15 cellular contexts compared by ENCODE assay signal in genomic region chr13:79290595-79291244, GRCh38.
"Had no signal": no experiment of that assay in that cellular context is flagged by ENCODE, and none has a peak within 500 bp of the region (broad histone marks: within the 10 kb centered on the region; RNA-seq: fewer than 3 reads in every experiment).

No MANE protein-coding gene starts in this region.

- H3K4me1 ChIP-seq: esophagus muscularis mucosa, testis, upper lobe of right lung had no signal

- H3K4me1 Mint-ChIP-seq: activated naive CD8-positive, alpha-beta T cell treated with anti-CD3 and anti-CD28 coated beads for 36 hours; natural killer cell had no signal

- H3K9me3 ChIP-seq: esophagus muscularis mucosa, testis, upper lobe of right lung had no signal

- ATAC-seq: activated CD4-positive, CD25-positive, alpha-beta regulatory T cell treated with anti-CD3 and anti-CD28 coated beads, Interleukin-2, amount 50 U/mL, for 24 hours; left colon; natural killer cell; upper lobe of right lung had no signal

- H3K27ac ChIP-seq: brain microvascular endothelial cell, esophagus muscularis mucosa, testis, upper lobe of right lung had no signal

- H3K4me3 Mint-ChIP-seq: activated naive CD8-positive, alpha-beta T cell treated with anti-CD3 and anti-CD28 coated beads for 36 hours; natural killer cell; stimulated activated naive CD8-positive, alpha-beta T cell treated with anti-CD3 and anti-CD28 coated beads, Interleukin-15, Interleukin-2, amounts not matched to agents 100 ng/mL and 50 ng/mL, for 24 hours had no signal

- H3K27ac Mint-ChIP-seq: activated naive CD8-positive, alpha-beta T cell treated with anti-CD3 and anti-CD28 coated beads for 36 hours; natural killer cell; stimulated activated naive CD8-positive, alpha-beta T cell treated with anti-CD3 and anti-CD28 coated beads, Interleukin-15, Interleukin-2, amounts not matched to agents 100 ng/mL and 50 ng/mL, for 24 hours had no signal

- DNase-seq: activated effector memory CD4-positive, alpha-beta T cell treated with Interleukin-2 at 50 U/mL for 16 hours; activated naive CD8-positive, alpha-beta T cell treated with anti-CD3 and anti-CD28 coated beads for 36 hours; activated T-cell treated with anti-CD3 and anti-CD28 coated beads, Interleukin-2, amount 50 U/mL, for 1 hour; brain microvascular endothelial cell; left colon; mammary epithelial cell; natural killer cell; stimulated activated CD4-positive, alpha-beta T cell treated with anti-CD3 and anti-CD28 coated beads, Interleukin-4, amount 100 ng/mL, for 1 hour; stimulated activated CD8-positive, alpha-beta memory T cell treated with anti-CD3 and anti-CD28 coated beads, Interleukin-4, amount 100 ng/mL, for 48 hours; T-helper 2 cell; testis; upper lobe of right lung had no signal

- H3K4me3 ChIP-seq: esophagus muscularis mucosa, testis, upper lobe of right lung had no signal

- H3K27me3 ChIP-seq: brain microvascular endothelial cell, esophagus muscularis mucosa, testis, upper lobe of right lung had no signal

- H3K9me3 Mint-ChIP-seq: activated naive CD8-positive, alpha-beta T cell treated with anti-CD3 and anti-CD28 coated beads for 36 hours; natural killer cell; stimulated activated naive CD8-positive, alpha-beta T cell treated with anti-CD3 and anti-CD28 coated beads, Interleukin-15, Interleukin-2, amounts not matched to agents 100 ng/mL and 50 ng/mL, for 24 hours had no signal

- H3K36me3 Mint-ChIP-seq: activated naive CD8-positive, alpha-beta T cell treated with anti-CD3 and anti-CD28 coated beads for 36 hours; natural killer cell had no signal

- H3K36me3 ChIP-seq: brain microvascular endothelial cell, esophagus muscularis mucosa, upper lobe of right lung had no signal
